In the genomic region with DNA sequence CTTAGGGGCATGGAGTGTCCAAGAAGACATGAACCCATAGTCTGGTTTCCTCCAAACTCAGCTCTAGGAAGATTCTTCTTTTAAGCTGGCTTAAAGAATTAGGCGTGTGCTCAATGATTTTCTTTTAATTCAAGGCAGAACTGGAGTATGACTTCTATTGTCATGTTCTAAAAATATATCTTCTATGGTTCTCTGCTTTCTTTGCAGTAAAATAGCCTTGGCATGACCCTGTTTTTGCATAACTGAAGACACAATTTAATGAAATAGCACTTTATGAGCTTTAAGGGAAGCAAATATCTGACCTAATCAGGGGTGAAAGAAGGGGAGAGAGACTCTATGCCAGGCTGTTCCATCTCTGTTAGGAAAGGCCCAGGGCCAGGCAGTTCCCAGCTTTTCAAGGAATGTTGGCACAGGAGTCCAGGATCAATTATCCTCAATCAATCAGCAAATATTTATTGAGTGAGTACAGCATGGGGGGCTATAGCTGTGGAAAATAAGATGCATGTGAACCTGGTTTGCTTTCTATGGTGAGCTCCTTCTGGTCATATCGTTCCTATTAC, we compare ENCODE assay signal across 23 cellular contexts.
"Had no signal": no experiment of that assay in that cellular context is flagged by ENCODE, and none has a peak within 500 bp of the region (broad histone marks: within the 10 kb centered on the region; RNA-seq: fewer than 3 reads in every experiment).

No MANE protein-coding gene starts in this region.

- H3K4me3 Mint-ChIP-seq: memory B cell, mesothelial cell of epicardium, natural killer cell, neural crest cell had no signal

- H3K9me3 ChIP-seq: gastrocnemius medialis, heart right ventricle, left lung, lower lobe of right lung, pancreas, stomach, thoracic aorta, transverse colon had no signal

- H3K4me1 ChIP-seq: transverse colon had no signal

- DNase-seq: dorsolateral prefrontal cortex; effector CD8-positive, alpha-beta T cell; gastrocnemius medialis; heart right ventricle; islet precursor cell; left lung; lower lobe of right lung; natural killer cell; pancreas; right cardiac atrium; stimulated activated CD4-positive, alpha-beta T cell treated with anti-CD3 and anti-CD28 coated beads, Interleukin-2, amount 100 ng/mL, for 48 hours; stimulated activated CD8-positive, alpha-beta memory T cell treated with anti-CD3 and anti-CD28 coated beads, Interleukin-4, amount 100 ng/mL, for 48 hours; stimulated activated naive CD4-positive, alpha-beta T cell; stomach; transverse colon had no signal

- H3K27ac Mint-ChIP-seq: memory B cell, mesothelial cell of epicardium, natural killer cell, progenitor cell of endocrine pancreas had no signal

- FAIRE-seq: pancreas had no signal

- H3K36me3 Mint-ChIP-seq: memory B cell, mesothelial cell of epicardium, natural killer cell had no signal

- H3K4me2 ChIP-seq: smooth muscle cell had no signal

- H3K36me3 ChIP-seq: gastrocnemius medialis, heart right ventricle, left lung, lower lobe of right lung, pancreas, stomach, thoracic aorta, transverse colon had no signal

- H3K27ac ChIP-seq: coronary artery, heart right ventricle, left lung, lower lobe of right lung, stomach, thoracic aorta, transverse colon had no signal

- ATAC-seq: esophagus mucosa, heart right ventricle, left lung, lower lobe of right lung, natural killer cell had no signal

- H3K27me3 ChIP-seq: dorsolateral prefrontal cortex, gastrocnemius medialis, left lung, pancreas, stomach, transverse colon had no signal

- H3K4me3 ChIP-seq: coronary artery, gastrocnemius medialis, heart right ventricle, left lung, lower lobe of right lung, pancreas, smooth muscle cell, stomach, thoracic aorta, transverse colon had no signal
